In genomic region chr17:75515229-75515522, GRCh38 we compare ENCODE assay signal across 8 cellular contexts. TPM values are rescaled to one million over a fixed set of nuclear protein-coding genes. Genes with fewer than 3 reads are reported as not detected.
A peak's percentile ranks its signal among the peaks of the same experiment; 100 is the strongest.
DNase-seq lines count a peak whose midpoint lies in the region; ATAC-seq and TF ChIP-seq lines count a peak whose summit lies in the region.

No MANE protein-coding gene starts in this region.

- DNase-seq in NT2/D1 (ENCODE audit: low read depth, low spot score) (no peak), epithelial cell of esophagus (ENCODE audit: low read depth) (no peak), trophoblast cell (no peak), NCI-H510A treated with DMSO at 0.1 percent for 48 hours (lab: John Stamatoyannopoulos, UW) (no peak), dedifferentiated amniotic fluid mesenchymal stem cell (ENCODE audit: extremely low spot score) (no peak)

- H3K9me2 ChIP-seq in DOHH2 (replicated peaks; ENCODE audit: control insufficient read depth, low read length), result no peaks in the 10 kb centered on the region

- H3K9ac ChIP-seq in NT2/D1 (ENCODE audit: insufficient read length, low read depth) (peak overlapping the region; percentile 89), trophoblast cell (ENCODE audit: low read length) (peak overlapping the region; percentile 89)

- H4K20me1 ChIP-seq in DOHH2 (ENCODE audit: control insufficient read depth, insufficient read depth, low read depth, low read length), result peaks cover 5% of the 10 kb centered on the region; the same call in 1 of the 2 replicates

- peak overlapping the region; percentile 66 for H3K4ac ChIP-seq in trophoblast cell (ENCODE audit: low read depth, low read length)

- peaks cover 17% of the 10 kb centered on the region for H3K27me3 ChIP-seq in DOHH2 (ENCODE audit: control insufficient read depth, low read length)
- H3K27me3 ChIP-seq in NT2/D1 (ENCODE audit: insufficient read depth, insufficient read length), result no peaks in the 10 kb centered on the region
- no peaks in the 10 kb centered on the region for H3K27me3 ChIP-seq in trophoblast cell (ENCODE audit: insufficient read depth, low read length)

- WGBS in trophoblast cell (ENCODE audit: extremely low coverage, insufficient coverage, insufficient read length), result no CpG with 5 or more reads among the region's 29 CpGs

- ATAC-seq in GM19328 (IDR thresholded peaks at IDR 0.05; ENCODE audit: unreplicated experiment) (no peak), HG03521 (IDR thresholded peaks at IDR 0.05; ENCODE audit: unreplicated experiment) (no peak)

- TF ChIP-seq CTCF in DOHH2 (IDR thresholded peaks at IDR 0.05; ENCODE audit: low read depth, low read length, poor library complexity, severe bottlenecking) (no peak), epithelial cell of esophagus (IDR thresholded peaks at IDR 0.05; ENCODE audit: insufficient read depth, low read depth, low read length, missing control alignments) (no peak)

- H4K91ac ChIP-seq in trophoblast cell (ENCODE audit: low read depth, low read length), result peak overlapping the region; percentile 85

- H3K36me3 ChIP-seq in DOHH2 (ENCODE audit: control insufficient read depth, low read length) (peaks cover 18% of the 10 kb centered on the region), NT2/D1 (ENCODE audit: insufficient read depth, insufficient read length, low read length) (peaks cover 61% of the 10 kb centered on the region), trophoblast cell (ENCODE audit: control insufficient read depth in 1 of 2, insufficient read depth in 2 of 2, low read length in 2 of 2) (peaks cover 7 to 9% of the 10 kb centered on the region in 2 experiments)

- H3K79me1 ChIP-seq in trophoblast cell (ENCODE audit: low read length), result peaks cover 10% of the 10 kb centered on the region

- peak overlapping the region; percentile 81 for H4K12ac ChIP-seq in trophoblast cell (ENCODE audit: low read depth, low read length)

- H3K4me3 ChIP-seq in DOHH2 (ENCODE audit: low read length), result peak overlapping the region; percentile 93
- peak overlapping the region; percentile 77 for H3K4me3 ChIP-seq in NT2/D1 (ENCODE audit: insufficient read length, low read depth)
- H3K4me3 ChIP-seq in epithelial cell of esophagus (ENCODE audit: low read length), result peak overlapping the region; percentile 67
- peak overlapping the region; percentile 87 for H3K4me3 ChIP-seq in trophoblast cell (ENCODE audit: low read depth, low read length)

- H3K4me2 ChIP-seq in DOHH2 (ENCODE audit: low read length) (peak overlapping the region; percentile 81), trophoblast cell (ENCODE audit: low read length) (peak overlapping the region; percentile 88)

- no peak overlapping the region for H2BK12ac ChIP-seq in trophoblast cell (ENCODE audit: low read length)

- H2BK5ac ChIP-seq in trophoblast cell (ENCODE audit: low read depth, low read length, poor library complexity), result peak overlapping the region; percentile 83

- H3K23ac ChIP-seq in trophoblast cell (ENCODE audit: low read length), result no peak overlapping the region

- peak overlapping the region; percentile 79 for H4K8ac ChIP-seq in trophoblast cell (ENCODE audit: low read depth, low read length)

- peak overlapping the region; percentile 42 for H2AFZ ChIP-seq in trophoblast cell (ENCODE audit: insufficient read depth, low read length, poor library complexity)

- H3K9me3 ChIP-seq in DOHH2 (ENCODE audit: control insufficient read depth, insufficient read depth, low read length) (no peaks in the 10 kb centered on the region), NT2/D1 (ENCODE audit: insufficient read depth, low read length) (no peaks in the 10 kb centered on the region), trophoblast cell (ENCODE audit: insufficient read depth, low read depth, low read length) (no peaks in the 10 kb centered on the region)

- peak overlapping the region; percentile 67 for H3K18ac ChIP-seq in trophoblast cell (ENCODE audit: low read length)

- H3K79me2 ChIP-seq in DOHH2 (ENCODE audit: control insufficient read depth, low read length), result peaks cover 20% of the 10 kb centered on the region
- H3K79me2 ChIP-seq in trophoblast cell (ENCODE audit: control insufficient read depth, insufficient read depth, low read length, poor library complexity), result peaks cover 9% of the 10 kb centered on the region

- H3F3A ChIP-seq in DOHH2 (ENCODE audit: control insufficient read depth, insufficient read depth), result no peaks in the 10 kb centered on the region; the same call in 1 of the 2 replicates

- H3K14ac ChIP-seq in trophoblast cell (ENCODE audit: low read length), result peak overlapping the region; percentile 82

- H3K4me1 ChIP-seq in DOHH2 (ENCODE audit: control insufficient read depth, low read length), result peaks cover 30% of the 10 kb centered on the region
- H3K4me1 ChIP-seq in NT2/D1 (ENCODE audit: insufficient read depth, insufficient read length), result peaks cover 13% of the 10 kb centered on the region
- peaks cover 14 to 18% of the 10 kb centered on the region in 2 experiments for H3K4me1 ChIP-seq in trophoblast cell (ENCODE audit: control insufficient read depth in 1 of 2, insufficient read depth in 2 of 2, low read length in 2 of 2)

- H2AK5ac ChIP-seq in trophoblast cell (ENCODE audit: low read length), result peak overlapping the region; percentile 18

- no peak overlapping the region for H3K27ac ChIP-seq in DOHH2 (ENCODE audit: low read depth, low read length)
- peak overlapping the region; percentile 10 for H3K27ac ChIP-seq in trophoblast cell (ENCODE audit: low read depth, low read length)

- peak overlapping the region; percentile 39 for H2BK120ac ChIP-seq in trophoblast cell (ENCODE audit: insufficient read depth, low read length, poor library complexity)

RNA-seq across cellular contexts. Expression of gene CASKIN2, which starts 0.2 kb away (rescaled TPM):
- polyA plus RNA-seq in trophoblast cell (2013), result 5.6 and 5.7 TPM in 2 replicates

RNA-seq across cellular contexts. Expression of gene TSEN54, which starts 1.2 kb away (rescaled TPM):
- polyA plus RNA-seq in trophoblast cell (2013), result 10.4 and 11.3 TPM in 2 replicates

RNA-seq across cellular contexts. Expression of gene LLGL2, which starts 10.3 kb away (rescaled TPM):
- polyA plus RNA-seq in trophoblast cell (2013), result 25.4 and 29.0 TPM in 2 replicates

RNA-seq across cellular contexts. Expression of gene TMEM94, which starts 58.7 kb away (rescaled TPM):
- polyA plus RNA-seq in trophoblast cell (2013), result 64.9 and 65.9 TPM in 2 replicates
